18 cellular contexts compared by ENCODE assay signal in genomic region chr12:10667581-10667980, GRCh38. TPM values are rescaled to one million over a fixed set of nuclear protein-coding genes. Genes with fewer than 3 reads are reported as not detected.
DNase-seq lines count a peak whose midpoint lies in the region; ATAC-seq and TF ChIP-seq lines count a peak whose summit lies in the region.
"Had no signal": no experiment of that assay in that cellular context is flagged by ENCODE, and none has a peak within 500 bp of the region (broad histone marks: within the 10 kb centered on the region; RNA-seq: fewer than 3 reads in every experiment).

No MANE protein-coding gene starts in this region.

- peak overlapping the region; percentile 16 for H3K4me3 Mint-ChIP-seq in CD4-positive, alpha-beta T cell
- H3K4me3 Mint-ChIP-seq in Calu3 (ENCODE audit: low read depth, unreplicated experiment) (peak overlapping the region; percentile 58), natural killer cell (peak overlapping the region; percentile 28)
- H3K4me3 Mint-ChIP-seq in central memory CD8-positive, alpha-beta T cell = peak overlapping the region; percentile 67
- H3K4me3 Mint-ChIP-seq: GM23338 had no signal

- H3K36me3 Mint-ChIP-seq in CD4-positive, alpha-beta T cell (ENCODE audit: low read depth) = no peaks in the 10 kb centered on the region
- peaks cover 6% of the 10 kb centered on the region for H3K36me3 Mint-ChIP-seq in Calu3 (ENCODE audit: insufficient read depth, unreplicated experiment)
- peaks cover 4% of the 10 kb centered on the region for H3K36me3 Mint-ChIP-seq in central memory CD8-positive, alpha-beta T cell (ENCODE audit: insufficient read depth)
- no peaks in the 10 kb centered on the region for H3K36me3 Mint-ChIP-seq in natural killer cell
- H3K36me3 Mint-ChIP-seq: IgD-negative memory B cell had no signal

- no peaks in the 10 kb centered on the region for H3K27me3 ChIP-seq in CD4-positive, alpha-beta T cell (ENCODE audit: control insufficient read depth, insufficient read depth, low read length)
- H3K27me3 ChIP-seq in suprapubic skin = no peaks in the 10 kb centered on the region
- H3K27me3 ChIP-seq in adrenal gland = peaks cover 10% of the 10 kb centered on the region

- peaks cover 21% of the 10 kb centered on the region for H3K4me1 Mint-ChIP-seq in CD4-positive, alpha-beta T cell (ENCODE audit: low read depth)
- H3K4me1 Mint-ChIP-seq in Calu3 (ENCODE audit: low read depth, unreplicated experiment) = peaks cover 26% of the 10 kb centered on the region
- peaks cover 44% of the 10 kb centered on the region for H3K4me1 Mint-ChIP-seq in central memory CD8-positive, alpha-beta T cell
- peaks cover 22 to 29% of the 10 kb centered on the region in 2 donors for H3K4me1 Mint-ChIP-seq in natural killer cell
- H3K4me1 Mint-ChIP-seq: GM23338 had no signal

- H3K4me3 ChIP-seq in suprapubic skin = no peak overlapping the region
- no peak overlapping the region for H3K4me3 ChIP-seq in adrenal gland
- H3K4me3 ChIP-seq: GM23338, MG63 had no signal

- no peak overlapping the region for H3K27ac ChIP-seq in CD4-positive, alpha-beta T cell (ENCODE audit: low read depth, low read length)
- H3K27ac ChIP-seq in suprapubic skin = no peak overlapping the region
- H3K27ac ChIP-seq in adrenal gland = no peak overlapping the region

- no peak for ATAC-seq in CD4-positive, alpha-beta T cell (ENCODE audit: poor library complexity)
- no peak for ATAC-seq in central memory CD8-positive, alpha-beta T cell (replicated peaks; ENCODE audit: extremely low read depth, poor library complexity, severe bottlenecking)
- ATAC-seq in natural killer cell = no peak
- ATAC-seq: GM23338 had no signal

- peaks cover 7% of the 10 kb centered on the region for H3K27me3 Mint-ChIP-seq in CD4-positive, alpha-beta T cell
- H3K27me3 Mint-ChIP-seq in Calu3 (ENCODE audit: unreplicated experiment) (no peaks in the 10 kb centered on the region), natural killer cell (ENCODE audit: low read depth in 2 of 2) (peaks cover 12 to 47% of the 10 kb centered on the region in 2 donors)
- no peaks in the 10 kb centered on the region for H3K27me3 Mint-ChIP-seq in central memory CD8-positive, alpha-beta T cell

- DNase-seq in CD4-positive, alpha-beta T cell = no peak
- DNase-seq in Calu3 (no peak), natural killer cell (no peak), suprapubic skin (ENCODE audit: low spot score in 2 of 2) (no peak), adrenal gland (no peak)
- DNase-seq in central memory CD8-positive, alpha-beta T cell (ENCODE audit: low spot score in 2 of 2) = no peak
- no peak for DNase-seq in activated T-cell treated with anti-CD3 and anti-CD28 coated beads, Interleukin-2, amount 50 U/mL, for 1 hour
- DNase-seq: C1 segment of cervical spinal cord, GF-D8, Karpas-422, MG63, NCI-H1048, NCI-H1436, NCI-H1930, NCI-H226, NCI-H524 had no signal

- BruUV-seq in Calu3 (replicated peaks; lab: Mats Ljungman, UMichigan) = no TSS peak

- POLR2A ChIA-PET in CD4-positive, alpha-beta T cell (lab: Charles Lee) = no interaction called here

- no peaks in the 10 kb centered on the region for H3K9me3 Mint-ChIP-seq in CD4-positive, alpha-beta T cell
- no peaks in the 10 kb centered on the region for H3K9me3 Mint-ChIP-seq in Calu3 (ENCODE audit: low read depth, unreplicated experiment)
- H3K9me3 Mint-ChIP-seq in central memory CD8-positive, alpha-beta T cell = no peaks in the 10 kb centered on the region
- no peaks in the 10 kb centered on the region for H3K9me3 Mint-ChIP-seq in natural killer cell
- H3K9me3 Mint-ChIP-seq: GM23338 had no signal

- intact Hi-C loops in CD4-positive, alpha-beta T cell (cut with DNase I, micrococcal nuclease) = no loop called here
- intact Hi-C loops in Calu3 (cut with micrococcal nuclease; ENCODE audit: unreplicated experiment) (no loop called here), natural killer cell (cut with micrococcal nuclease) (no loop called here), adrenal gland (cut with DNase I) (no loop called here)

- no peak overlapping the region for H3K27ac Mint-ChIP-seq in CD4-positive, alpha-beta T cell
- H3K27ac Mint-ChIP-seq in Calu3 (ENCODE audit: unreplicated experiment) (no peak overlapping the region), natural killer cell (no peak overlapping the region)
- no peak overlapping the region for H3K27ac Mint-ChIP-seq in central memory CD8-positive, alpha-beta T cell (ENCODE audit: low read depth)
- H3K27ac Mint-ChIP-seq: GM23338, IgD-negative memory B cell had no signal

- WGBS in suprapubic skin = 53% methylated on average over 1 of the region's 1 CpG
- WGBS in adrenal gland, 4 donors = 39 to 62% (median 46%) methylated on average over 1 of the region's 1 CpG

- TF ChIP-seq POLR2A in suprapubic skin (IDR thresholded peaks at IDR 0.05) (no peak), adrenal gland (IDR thresholded peaks at IDR 0.05) (no peak)

- H3K36me3 ChIP-seq in suprapubic skin (no peaks in the 10 kb centered on the region), adrenal gland (replicated peaks in 1 of 2) (no peaks in the 10 kb centered on the region)
- H3K36me3 ChIP-seq: MG63 had no signal

- no peaks in the 10 kb centered on the region for H3K9me3 ChIP-seq in CD4-positive, alpha-beta T cell (ENCODE audit: control insufficient read depth, low read length)
- H3K9me3 ChIP-seq in suprapubic skin (no peaks in the 10 kb centered on the region), adrenal gland (replicated peaks in 1 of 3) (no peaks in the 10 kb centered on the region)
- H3K9me3 ChIP-seq: MG63 had no signal

- CTCF ChIA-PET in CD4-positive, alpha-beta T cell (lab: Charles Lee) = no interaction called here
- CTCF ChIA-PET in Calu3 (lab: Charles Lee) = no interaction called here

- no peak for TF ChIP-seq EP300 in suprapubic skin (IDR thresholded peaks at IDR 0.05)

- TF ChIP-seq CTCF in CD4-positive, alpha-beta T cell (IDR thresholded peaks at IDR 0.05) = no peak
- TF ChIP-seq CTCF in Calu3 (IDR thresholded peaks at IDR 0.05; ENCODE audit: unreplicated experiment) (no peak), natural killer cell (IDR thresholded peaks at IDR 0.05) (no peak), suprapubic skin (IDR thresholded peaks at IDR 0.05) (no peak), adrenal gland (IDR thresholded peaks at IDR 0.05) (no peak)

- peaks cover 3% of the 10 kb centered on the region for H3K4me1 ChIP-seq in suprapubic skin
- no peaks in the 10 kb centered on the region for H3K4me1 ChIP-seq in adrenal gland (replicated peaks in 1 of 2)

RNA-seq across cellular contexts. Expression of gene STYK1, which starts 6.3 kb away (rescaled TPM):
- not detected for total RNA-seq in CD4-positive, alpha-beta T cell
- total RNA-seq in Calu3 (2022) (8.4 and 10.7 TPM in 2 replicates), natural killer cell (1 to 10 TPM; 2.0 to 2.6 (median 2.4) TPM), suprapubic skin (1 to 10 TPM; 1.0 to 2.3 (median 1.2) TPM), adrenal gland (not detected)
- under 1 TPM; 0.08 to 0.13 (median 0.10) TPM for polyA plus RNA-seq in adrenal gland
- polyA plus RNA-seq: IgD-negative memory B cell had no signal

RNA-seq across cellular contexts. Expression of gene MAGOHB, which starts 54.2 kb away (rescaled TPM):
- 1 to 10 TPM; 7.5 to 7.7 TPM for total RNA-seq in CD4-positive, alpha-beta T cell
- 59.5 and 61.4 TPM in 2 replicates for total RNA-seq in Calu3 (2022)
- total RNA-seq in natural killer cell = 10 to 100 TPM; 13.0 to 16.3 (median 13.1) TPM
- total RNA-seq in suprapubic skin = 10 to 100 TPM in 2 of 4 donors, 1 to 10 TPM in 2; 6.0 to 27.8 (median 10.3) TPM
- total RNA-seq in adrenal gland = 10 to 100 TPM in 7 of 8 donors, 1 to 10 TPM in 1; 4.4 to 23.3 (median 16.7) TPM
- 10 to 100 TPM; 20.7 to 38.7 (median 30.0) TPM for polyA plus RNA-seq in adrenal gland

RNA-seq across cellular contexts. Expression of gene YBX3, which starts 55.5 kb away (rescaled TPM):
- total RNA-seq in CD4-positive, alpha-beta T cell = 10 to 100 TPM; 35.9 to 37.4 TPM
- total RNA-seq in Calu3 (2022) (295 and 312 TPM in 2 replicates), natural killer cell (10 to 100 TPM; 13.4 to 36.0 (median 33.0) TPM), suprapubic skin (100 to 1,000 TPM; 610 to 832 (median 677) TPM), adrenal gland (100 to 1,000 TPM; 121 to 294 (median 156) TPM)
- 100 to 1,000 TPM; 113 to 336 (median 255) TPM for polyA plus RNA-seq in adrenal gland

Comparison
In these comparisons a context has a peak if more than half of its experiments do, and no peak if none do; other contexts are left out.
1. H3K4me3 Mint-ChIP-seq: peak in every context shown above with its lines; median percentile 67 in central memory CD8-positive, alpha-beta T cell; 58 in Calu3; 28 in natural killer cell; 16 in CD4-positive, alpha-beta T cell.